ENCODE assay signal across 1 cellular context in genomic region chr4:168710353-168710946, GRCh38.
TF ChIP-seq lines count a peak whose summit lies in the region.

No MANE protein-coding gene starts in this region.

TF ChIP-seq in GM23338, 12 proteins besides CTCF, POLR2A, EP300 and RAD21 (continued from another document):
- TF ChIP-seq, protein P1, sequence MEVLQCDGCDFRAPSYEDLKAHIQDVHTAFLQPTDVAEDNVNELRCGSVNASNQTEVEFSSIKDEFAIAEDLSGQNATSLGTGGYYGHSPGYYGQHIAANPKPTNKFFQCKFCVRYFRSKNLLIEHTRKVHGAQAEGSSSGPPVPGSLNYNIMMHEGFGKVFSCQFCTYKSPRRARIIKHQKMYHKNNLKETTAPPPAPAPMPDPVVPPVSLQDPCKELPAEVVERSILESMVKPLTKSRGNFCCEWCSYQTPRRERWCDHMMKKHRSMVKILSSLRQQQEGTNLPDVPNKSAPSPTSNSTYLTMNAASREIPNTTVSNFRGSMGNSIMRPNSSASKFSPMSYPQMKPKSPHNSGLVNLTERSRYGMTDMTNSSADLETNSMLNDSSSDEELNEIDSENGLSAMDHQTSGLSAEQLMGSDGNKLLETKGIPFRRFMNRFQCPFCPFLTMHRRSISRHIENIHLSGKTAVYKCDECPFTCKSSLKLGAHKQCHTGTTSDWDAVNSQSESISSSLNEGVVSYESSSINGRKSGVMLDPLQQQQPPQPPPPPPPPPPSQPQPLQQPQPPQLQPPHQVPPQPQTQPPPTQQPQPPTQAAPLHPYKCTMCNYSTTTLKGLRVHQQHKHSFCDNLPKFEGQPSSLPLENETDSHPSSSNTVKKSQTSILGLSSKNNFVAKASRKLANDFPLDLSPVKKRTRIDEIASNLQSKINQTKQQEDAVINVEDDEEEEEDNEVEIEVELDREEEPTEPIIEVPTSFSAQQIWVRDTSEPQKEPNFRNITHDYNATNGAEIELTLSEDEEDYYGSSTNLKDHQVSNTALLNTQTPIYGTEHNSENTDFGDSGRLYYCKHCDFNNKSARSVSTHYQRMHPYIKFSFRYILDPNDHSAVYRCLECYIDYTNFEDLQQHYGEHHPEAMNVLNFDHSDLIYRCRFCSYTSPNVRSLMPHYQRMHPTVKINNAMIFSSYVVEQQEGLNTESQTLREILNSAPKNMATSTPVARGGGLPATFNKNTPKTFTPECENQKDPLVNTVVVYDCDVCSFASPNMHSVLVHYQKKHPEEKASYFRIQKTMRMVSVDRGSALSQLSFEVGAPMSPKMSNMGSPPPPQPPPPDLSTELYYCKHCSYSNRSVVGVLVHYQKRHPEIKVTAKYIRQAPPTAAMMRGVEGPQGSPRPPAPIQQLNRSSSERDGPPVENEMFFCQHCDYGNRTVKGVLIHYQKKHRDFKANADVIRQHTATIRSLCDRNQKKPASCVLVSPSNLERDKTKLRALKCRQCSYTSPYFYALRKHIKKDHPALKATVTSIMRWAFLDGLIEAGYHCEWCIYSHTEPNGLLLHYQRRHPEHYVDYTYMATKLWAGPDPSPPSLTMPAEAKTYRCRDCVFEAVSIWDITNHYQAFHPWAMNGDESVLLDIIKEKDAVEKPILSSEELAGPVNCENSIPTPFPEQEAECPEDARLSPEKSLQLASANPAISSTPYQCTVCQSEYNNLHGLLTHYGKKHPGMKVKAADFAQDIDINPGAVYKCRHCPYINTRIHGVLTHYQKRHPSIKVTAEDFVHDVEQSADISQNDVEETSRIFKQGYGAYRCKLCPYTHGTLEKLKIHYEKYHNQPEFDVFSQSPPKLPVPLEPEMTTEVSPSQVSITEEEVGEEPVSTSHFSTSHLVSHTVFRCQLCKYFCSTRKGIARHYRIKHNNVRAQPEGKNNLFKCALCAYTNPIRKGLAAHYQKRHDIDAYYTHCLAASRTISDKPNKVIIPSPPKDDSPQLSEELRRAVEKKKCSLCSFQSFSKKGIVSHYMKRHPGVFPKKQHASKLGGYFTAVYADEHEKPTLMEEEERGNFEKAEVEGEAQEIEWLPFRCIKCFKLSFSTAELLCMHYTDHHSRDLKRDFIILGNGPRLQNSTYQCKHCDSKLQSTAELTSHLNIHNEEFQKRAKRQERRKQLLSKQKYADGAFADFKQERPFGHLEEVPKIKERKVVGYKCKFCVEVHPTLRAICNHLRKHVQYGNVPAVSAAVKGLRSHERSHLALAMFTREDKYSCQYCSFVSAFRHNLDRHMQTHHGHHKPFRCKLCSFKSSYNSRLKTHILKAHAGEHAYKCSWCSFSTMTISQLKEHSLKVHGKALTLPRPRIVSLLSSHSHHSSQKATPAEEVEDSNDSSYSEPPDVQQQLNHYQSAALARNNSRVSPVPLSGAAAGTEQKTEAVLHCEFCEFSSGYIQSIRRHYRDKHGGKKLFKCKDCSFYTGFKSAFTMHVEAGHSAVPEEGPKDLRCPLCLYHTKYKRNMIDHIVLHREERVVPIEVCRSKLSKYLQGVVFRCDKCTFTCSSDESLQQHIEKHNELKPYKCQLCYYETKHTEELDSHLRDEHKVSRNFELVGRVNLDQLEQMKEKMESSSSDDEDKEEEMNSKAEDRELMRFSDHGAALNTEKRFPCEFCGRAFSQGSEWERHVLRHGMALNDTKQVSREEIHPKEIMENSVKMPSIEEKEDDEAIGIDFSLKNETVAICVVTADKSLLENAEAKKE (CRISPR knock-in tag; IDR thresholded peaks at IDR 0.05): no peak
- no peak for TF ChIP-seq ZNF331 (CRISPR knock-in tag; IDR thresholded peaks at IDR 0.05; ENCODE audit: low read depth)
- TF ChIP-seq CREB1 (CRISPR knock-in tag; IDR thresholded peaks at IDR 0.05; ENCODE audit: low read depth): no peak
- TF ChIP-seq POLR2AphosphoS5 (IDR thresholded peaks at IDR 0.05; ENCODE audit: low read depth): no peak
- TF ChIP-seq, protein P2, sequence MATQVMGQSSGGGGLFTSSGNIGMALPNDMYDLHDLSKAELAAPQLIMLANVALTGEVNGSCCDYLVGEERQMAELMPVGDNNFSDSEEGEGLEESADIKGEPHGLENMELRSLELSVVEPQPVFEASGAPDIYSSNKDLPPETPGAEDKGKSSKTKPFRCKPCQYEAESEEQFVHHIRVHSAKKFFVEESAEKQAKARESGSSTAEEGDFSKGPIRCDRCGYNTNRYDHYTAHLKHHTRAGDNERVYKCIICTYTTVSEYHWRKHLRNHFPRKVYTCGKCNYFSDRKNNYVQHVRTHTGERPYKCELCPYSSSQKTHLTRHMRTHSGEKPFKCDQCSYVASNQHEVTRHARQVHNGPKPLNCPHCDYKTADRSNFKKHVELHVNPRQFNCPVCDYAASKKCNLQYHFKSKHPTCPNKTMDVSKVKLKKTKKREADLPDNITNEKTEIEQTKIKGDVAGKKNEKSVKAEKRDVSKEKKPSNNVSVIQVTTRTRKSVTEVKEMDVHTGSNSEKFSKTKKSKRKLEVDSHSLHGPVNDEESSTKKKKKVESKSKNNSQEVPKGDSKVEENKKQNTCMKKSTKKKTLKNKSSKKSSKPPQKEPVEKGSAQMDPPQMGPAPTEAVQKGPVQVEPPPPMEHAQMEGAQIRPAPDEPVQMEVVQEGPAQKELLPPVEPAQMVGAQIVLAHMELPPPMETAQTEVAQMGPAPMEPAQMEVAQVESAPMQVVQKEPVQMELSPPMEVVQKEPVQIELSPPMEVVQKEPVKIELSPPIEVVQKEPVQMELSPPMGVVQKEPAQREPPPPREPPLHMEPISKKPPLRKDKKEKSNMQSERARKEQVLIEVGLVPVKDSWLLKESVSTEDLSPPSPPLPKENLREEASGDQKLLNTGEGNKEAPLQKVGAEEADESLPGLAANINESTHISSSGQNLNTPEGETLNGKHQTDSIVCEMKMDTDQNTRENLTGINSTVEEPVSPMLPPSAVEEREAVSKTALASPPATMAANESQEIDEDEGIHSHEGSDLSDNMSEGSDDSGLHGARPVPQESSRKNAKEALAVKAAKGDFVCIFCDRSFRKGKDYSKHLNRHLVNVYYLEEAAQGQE (IDR thresholded peaks at IDR 0.05; ENCODE audit: unreplicated experiment): no peak
- TF ChIP-seq STAT1 (IDR thresholded peaks at IDR 0.05; ENCODE audit: unreplicated experiment): no peak
